In the genomic region with DNA sequence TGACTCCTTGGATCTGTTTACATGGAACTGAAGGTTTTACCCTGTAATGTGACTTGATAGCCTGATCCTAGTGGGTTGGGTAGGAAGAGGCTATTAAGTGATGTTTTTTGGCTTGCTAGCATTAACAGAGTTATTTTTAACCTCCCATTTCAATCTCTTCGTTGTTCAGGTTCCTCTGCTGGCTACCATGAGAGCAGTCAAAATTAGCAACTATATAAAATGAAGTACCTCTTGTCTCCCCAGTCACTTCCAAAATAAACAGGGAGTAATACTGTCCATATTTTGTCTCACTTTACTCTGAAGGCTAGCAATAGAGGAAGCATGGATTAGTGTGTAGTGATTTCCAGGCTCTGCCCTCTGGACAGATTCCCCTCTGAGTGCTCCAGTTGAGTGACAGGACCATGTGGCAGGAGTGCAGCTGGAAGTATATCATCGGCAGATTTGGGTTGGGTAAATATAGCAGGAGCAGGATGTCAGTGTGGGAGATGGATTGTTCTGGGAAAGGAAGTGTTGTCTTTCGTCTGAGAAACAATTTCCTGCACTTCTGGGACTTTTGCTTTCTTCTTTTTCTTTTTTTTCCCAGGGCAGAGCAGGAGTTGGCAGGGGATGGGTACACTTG, we compare ENCODE assay signal across 9 cellular contexts. TPM values are rescaled to one million over a fixed set of nuclear protein-coding genes. Genes with fewer than 3 reads are reported as not detected.
DNase-seq lines count a peak whose midpoint lies in the region; ATAC-seq, FAIRE-seq and TF ChIP-seq lines count a peak whose summit lies in the region.
"Had no signal": no experiment of that assay in that cellular context is flagged by ENCODE, and none has a peak within 500 bp of the region (broad histone marks: within the 10 kb centered on the region; RNA-seq: fewer than 3 reads in every experiment).

No MANE protein-coding gene starts in this region.

- ATAC-seq in left colon, result peak; percentile 42
- ATAC-seq in HG02884 (IDR thresholded peaks at IDR 0.05; ENCODE audit: unreplicated experiment), result no peak

- 0 to 3% (median 3%) methylated on average over 3 of the region's 3 CpGs for WGBS in adrenal gland, 4 donors

- no peak for FAIRE-seq in RCC 7860 (lab: Jason Lieb, UNC)

- no peaks in the 10 kb centered on the region for H3K27me3 ChIP-seq in adrenal gland

- intact Hi-C loops in adrenal gland (cut with DNase I), result no loop called here
- intact Hi-C loops in left colon (cut with DNase I, micrococcal nuclease), result no loop called here

- peak overlapping the region in 1 of 4 donors; percentile 12 for H3K4me3 ChIP-seq in adrenal gland

- no peaks in the 10 kb centered on the region for H3K9me3 ChIP-seq in adrenal gland (replicated peaks in 1 of 3)

- peaks cover 11 to 27% of the 10 kb centered on the region in 2 donors for H3K4me1 ChIP-seq in adrenal gland (replicated peaks in 1 of 2)

- no peak for TF ChIP-seq CTCF in adrenal gland (IDR thresholded peaks at IDR 0.05)

- DNase-seq in A172 (ENCODE audit: low spot score) (peak; percentile 37), HT1080 (ENCODE audit: low read depth) (peak; percentile 68), adrenal gland (peak in 4 of 7 donors; percentile 15 to 40 (median 18)), left colon (no peak), HUDEP-2 (lab: John Stamatoyannopoulos, UW; ENCODE audit: unreplicated experiment in 76 of 76) (no peak), RCC 7860 (ENCODE audit: low spot score) (no peak), ureter (ENCODE audit: low spot score) (no peak)

- H3K36me3 ChIP-seq in adrenal gland (replicated peaks in 1 of 2), result no peaks in the 10 kb centered on the region

- no peak for TF ChIP-seq POLR2A in adrenal gland (IDR thresholded peaks at IDR 0.05)

- H3K27ac ChIP-seq in adrenal gland, result peak overlapping the region in 3 of 5 donors; percentile 23 to 35 (median 32)
- H3K27ac ChIP-seq: epithelial cell of prostate had no signal

RNA-seq across cellular contexts. Expression of a gene that starts 35.2 kb away (rescaled TPM):
- total RNA-seq in A172 (2014; rRNA removed; shearing (Covaris generic)), result 31.9 and 32.9 TPM in 2 replicates
- total RNA-seq in HT1080 (2014; rRNA removed; shearing (Covaris generic)), result 20.8 and 27.6 TPM in 2 replicates
- polyA plus RNA-seq in HT1080 (2015; cell fraction: cytosol; rRNA removed), result 19.0 and 22.0 TPM in 2 replicates
- 66.7 and 72.2 TPM in 2 replicates for polyA plus RNA-seq in HT1080 (2015; cell fraction: nucleus; rRNA removed)
- total RNA-seq in adrenal gland, result 10 to 100 TPM; 35.4 to 46.1 (median 41.2) TPM
- 10 to 100 TPM; 16.4 to 35.1 (median 20.6) TPM for polyA plus RNA-seq in adrenal gland
- 10 to 100 TPM; 52.3 to 64.3 TPM for total RNA-seq in left colon
- 64.4 TPM for total RNA-seq in ureter

RNA-seq across cellular contexts. Expression of a gene that starts 39.2 kb away (rescaled TPM):
- not detected in 2 replicates for total RNA-seq in A172 (2014; rRNA removed; shearing (Covaris generic))
- not detected in 2 replicates for total RNA-seq in HT1080 (2014; rRNA removed; shearing (Covaris generic))
- polyA plus RNA-seq in HT1080 (2015; cell fraction: cytosol; rRNA removed), result not detected in 2 replicates
- not detected in 2 replicates for polyA plus RNA-seq in HT1080 (2015; cell fraction: nucleus; rRNA removed)
- total RNA-seq in adrenal gland, result 1 to 10 TPM in 1 of 8 donors, under 1 TPM in 1, not detected in 6; 0.69 to 5.2 TPM
- not detected for polyA plus RNA-seq in adrenal gland
- total RNA-seq in left colon, result not detected
- total RNA-seq in ureter, result not detected

RNA-seq across cellular contexts. Expression of a gene that starts 54.4 kb away (rescaled TPM):
- total RNA-seq in A172 (2014; rRNA removed; shearing (Covaris generic)), result not detected in 2 replicates
- not detected in 2 replicates for total RNA-seq in HT1080 (2014; rRNA removed; shearing (Covaris generic))
- not detected in 2 replicates for polyA plus RNA-seq in HT1080 (2015; cell fraction: cytosol; rRNA removed)
- not detected in 2 replicates for polyA plus RNA-seq in HT1080 (2015; cell fraction: nucleus; rRNA removed)
- total RNA-seq in adrenal gland (1 to 10 TPM in 2 of 8 donors, under 1 TPM in 5, not detected in 1; 0.35 to 1.9 (median 0.61) TPM), left colon (not detected), ureter (0.47 TPM)
- 1 to 10 TPM in 2 of 3 donors, not detected in 1; 1.1 to 2.4 TPM for polyA plus RNA-seq in adrenal gland

Comparison
In these comparisons a context has a peak if more than half of its experiments do, and no peak if none do; other contexts are left out.
1. DNase-seq: peak in A172 (single experiment), HT1080 (single experiment) and adrenal gland (4 of 7); none in left colon (0 of 2), HUDEP-2 (0 of 76), RCC 7860 (single experiment) and ureter (single experiment).